ENCODE assay signal across 8 cellular contexts in the genomic region with DNA sequence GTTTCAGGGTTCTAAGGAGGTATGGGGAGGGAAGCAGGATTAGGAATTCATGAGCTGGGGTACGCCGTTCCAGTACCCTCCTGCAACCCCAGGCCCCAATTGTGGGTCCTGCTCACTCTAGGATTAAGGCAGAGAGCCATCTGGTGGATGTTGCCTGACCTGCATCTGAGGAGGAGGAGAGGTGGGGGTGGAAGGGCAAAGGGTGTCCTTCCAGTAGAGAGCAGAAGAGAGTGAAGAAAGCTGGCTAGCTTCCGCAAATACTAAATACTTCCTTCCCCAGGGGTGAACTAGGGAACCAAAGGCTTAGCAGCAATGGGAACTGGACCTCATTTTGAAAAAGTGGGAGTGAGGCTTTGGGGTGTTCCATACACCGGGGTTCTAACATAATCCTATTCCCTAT. TPM values are rescaled to one million over a fixed set of nuclear protein-coding genes. Genes with fewer than 3 reads are reported as not detected.
DNase-seq lines count a peak whose midpoint lies in the region; ATAC-seq and TF ChIP-seq lines count a peak whose summit lies in the region.

No MANE protein-coding gene starts in this region.

- H3K36me3 ChIP-seq in RWPE2 (ENCODE audit: low read depth) (peaks cover 28% of the 10 kb centered on the region), upper lobe of right lung (peaks cover 55% of the 10 kb centered on the region)

- H3K27me3 ChIP-seq in RWPE2 (ENCODE audit: insufficient read depth, poor library complexity, severe bottlenecking) (no peaks in the 10 kb centered on the region), upper lobe of right lung (no peaks in the 10 kb centered on the region)

- H3K4me3 ChIP-seq in RWPE2 (ENCODE audit: severe bottlenecking) (no peak overlapping the region), fibroblast of villous mesenchyme (ENCODE audit: low read depth, low read length) (no peak overlapping the region), upper lobe of right lung (no peak overlapping the region)

- TF ChIP-seq CTCF in RWPE2 (IDR thresholded peaks at IDR 0.05; ENCODE audit: poor library complexity, severe bottlenecking) (peak; percentile 86), fibroblast of villous mesenchyme (IDR thresholded peaks at IDR 0.05; ENCODE audit: insufficient read depth, low read depth, low read length) (peak; percentile 90), omental fat pad (IDR thresholded peaks at IDR 0.05) (peak in 1 of 3 donors; percentile 71), upper lobe of right lung (IDR thresholded peaks at IDR 0.05) (peak; percentile 79)

- H3K4me1 ChIP-seq in RWPE2 (ENCODE audit: insufficient read depth, poor library complexity, severe bottlenecking), result no peaks in the 10 kb centered on the region
- peaks cover 9% of the 10 kb centered on the region for H3K4me1 ChIP-seq in upper lobe of right lung

- DNase-seq in EH (ENCODE audit: low read depth), result peak; percentile 70
- peak; percentile 82 for DNase-seq in HT-29 (ENCODE audit: low spot score)
- no peak for DNase-seq in RWPE2 (ENCODE audit: low spot score)
- DNase-seq in activated effector memory CD4-positive, alpha-beta T cell treated with Interleukin-2 at 50 U/mL for 16 hours, result peak; percentile 46
- peak; percentile 74 for DNase-seq in fibroblast of villous mesenchyme (ENCODE audit: low read depth)
- peak; percentile 69 for DNase-seq in omental fat pad (ENCODE audit: low spot score)
- peak; percentile 74 for DNase-seq in upper lobe of right lung

- intact Hi-C loops in upper lobe of right lung (cut with DNase I), result loop anchor here (5.0 kb wide), 1 partner anchor 74 kb away; no protein-coding TSS in a partner anchor

- ATAC-seq in RWPE2 (ENCODE audit: low read depth), result peak; percentile 79
- ATAC-seq in omental fat pad (ENCODE audit: low FRiP score), result peak; percentile 91
- ATAC-seq in upper lobe of right lung, result peak; percentile 98
- ATAC-seq in HG03139 (IDR thresholded peaks at IDR 0.05; ENCODE audit: unreplicated experiment), result no peak

- H3K27ac ChIP-seq in RWPE2 (ENCODE audit: poor library complexity, severe bottlenecking), result no peak overlapping the region
- peak overlapping the region; percentile 19 for H3K27ac ChIP-seq in upper lobe of right lung

- H3K9me3 ChIP-seq in RWPE2 (ENCODE audit: severe bottlenecking) (no peaks in the 10 kb centered on the region), upper lobe of right lung (no peaks in the 10 kb centered on the region)

RNA-seq across cellular contexts. Expression of a gene that starts 10.6 kb away (rescaled TPM):
- total RNA-seq in HT-29 (2014; rRNA removed; shearing (Covaris generic)), result 26.4 and 33.5 TPM in 2 replicates
- total RNA-seq in fibroblast of villous mesenchyme, result 4.3 and 5.5 TPM in 2 replicates
- total RNA-seq in omental fat pad, result 1 to 10 TPM; 4.0 to 10.0 (median 5.4) TPM
- total RNA-seq in upper lobe of right lung, result 6.8 TPM

RNA-seq across cellular contexts. Expression of a gene that starts 10.9 kb away (rescaled TPM):
- 214 and 241 TPM in 2 replicates for total RNA-seq in HT-29 (2014; rRNA removed; shearing (Covaris generic))
- 158 and 169 TPM in 2 replicates for total RNA-seq in fibroblast of villous mesenchyme
- 100 to 1,000 TPM; 113 to 270 (median 159) TPM for total RNA-seq in omental fat pad
- total RNA-seq in upper lobe of right lung, result 192 TPM

RNA-seq across cellular contexts. Expression of a gene that starts 11.8 kb away (rescaled TPM):
- total RNA-seq in HT-29 (2014; rRNA removed; shearing (Covaris generic)), result 143 and 161 TPM in 2 replicates
- total RNA-seq in fibroblast of villous mesenchyme, result 155 and 174 TPM in 2 replicates
- total RNA-seq in omental fat pad, result 100 to 1,000 TPM in 2 of 4 donors, 10 to 100 TPM in 2; 88.7 to 137 (median 111) TPM
- total RNA-seq in upper lobe of right lung, result 100 TPM

RNA-seq across cellular contexts. Expression of a gene that starts 14.4 kb away (rescaled TPM):
- 0.08 TPM in 1 of 2 replicates, not detected in the other for total RNA-seq in HT-29 (2014; rRNA removed; shearing (Covaris generic))
- total RNA-seq in fibroblast of villous mesenchyme (not detected in 2 replicates), omental fat pad (not detected), upper lobe of right lung (not detected)

RNA-seq across cellular contexts. Expression of a gene that starts 21.2 kb away (rescaled TPM):
- total RNA-seq in HT-29 (2014; rRNA removed; shearing (Covaris generic)), result 81.1 and 85.9 TPM in 2 replicates
- total RNA-seq in fibroblast of villous mesenchyme (32.8 and 48.3 TPM in 2 replicates), omental fat pad (10 to 100 TPM; 13.2 to 26.9 (median 22.8) TPM), upper lobe of right lung (25.2 TPM)
